25 cellular contexts compared by ENCODE assay signal in genomic region chr2:180847073-180847472, GRCh38.
DNase-seq lines count a peak whose midpoint lies in the region; TF ChIP-seq lines count a peak whose summit lies in the region.
"Had no signal": no experiment of that assay in that cellular context is flagged by ENCODE, and none has a peak within 500 bp of the region (broad histone marks: within the 10 kb centered on the region; RNA-seq: fewer than 3 reads in every experiment).

No MANE protein-coding gene starts in this region.

- TF ChIP-seq CTCF in WERI-Rb-1 (IDR thresholded peaks at IDR 0.05; ENCODE audit: low read depth, low read length) (no peak), osteoblast (IDR thresholded peaks at IDR 0.05; ENCODE audit: extremely low read depth, low read depth, low read length) (peak; percentile 15), Calu3 (IDR thresholded peaks at IDR 0.05; ENCODE audit: unreplicated experiment) (no peak), suprapubic skin (IDR thresholded peaks at IDR 0.05) (no peak)

- H3K36me3 ChIP-seq in WERI-Rb-1 (no peaks in the 10 kb centered on the region), osteoblast (ENCODE audit: insufficient read depth, low read length) (no peaks in the 10 kb centered on the region), suprapubic skin (no peaks in the 10 kb centered on the region)
- H3K36me3 ChIP-seq: vagina had no signal

- DNase-seq in DMS 273 treated with DMSO at 0.1 percent for 48 hours (lab: John Stamatoyannopoulos, UW) (peak; percentile 56), Kasumi-1 (lab: John Stamatoyannopoulos, UW) (peak; percentile 20 to 42), WERI-Rb-1 (no peak), osteoblast (ENCODE audit: insufficient read length, low spot score, missing footprints) (peak; percentile 38), Calu3 (no peak), suprapubic skin (ENCODE audit: low spot score in 2 of 2) (no peak)
- no peak for DNase-seq in activated T-cell treated with anti-CD3 and anti-CD28 coated beads, Interleukin-2, amount 50 U/mL, for 1 hour
- DNase-seq in stimulated activated CD4-positive, alpha-beta T cell treated with anti-CD3 and anti-CD28 coated beads, Interleukin-12 subunit alpha, Interleukin-12 subunit beta, amount 100 ng/mL, for 4 hours: no peak
- DNase-seq: activated CD4-positive, alpha-beta memory T cell treated with anti-CD3 and anti-CD28 coated beads for 36 hours; activated CD4-positive, CD25-positive, alpha-beta regulatory T cell treated with anti-CD3 and anti-CD28 coated beads, Interleukin-2, amount 50 U/mL, for 72 hours; activated CD8-positive, alpha-beta memory T cell treated with anti-CD3 and anti-CD28 coated beads, Interleukin-2, amount 50 U/mL, for 48 hours; activated naive CD4-positive, alpha-beta T cell treated with anti-CD3 and anti-CD28 coated beads, Interleukin-2, amount 50 U/mL, for 16 hours; amniotic stem cell; CD8-positive, alpha-beta T cell; GDM1; H9; hypothalamus; NCI-H526 had no signal

- no peaks in the 10 kb centered on the region for H4K20me1 ChIP-seq in osteoblast (ENCODE audit: insufficient read depth, low read length)

- H3K4me3 Mint-ChIP-seq in Calu3 (ENCODE audit: low read depth, unreplicated experiment): no peak overlapping the region
- H3K4me3 Mint-ChIP-seq: activated CD4-positive, alpha-beta memory T cell treated with anti-CD3 and anti-CD28 coated beads for 36 hours; activated T-helper 17 cell treated with anti-CD3 and anti-CD28 coated beads, Interleukin-2, amount 50 U/mL, for 72 hours; CD8-positive, alpha-beta T cell; H9; memory B cell; stimulated activated naive CD8-positive, alpha-beta T cell treated with anti-CD3 and anti-CD28 coated beads, Interleukin-15, Interleukin-2, amounts not matched to agents 100 ng/mL and 50 ng/mL, for 24 hours; T-helper 1 cell treated with Interleukin-12 subunit alpha and Interleukin-12 subunit beta and Interleukin-4 antibody, amounts not matched to agents 30 μg/mL and 1 μg/mL, for 36 hours had no signal

- TF ChIP-seq EP300 in suprapubic skin (IDR thresholded peaks at IDR 0.05): no peak

- no peaks in the 10 kb centered on the region for H3K4me1 ChIP-seq in osteoblast (ENCODE audit: insufficient read depth, low read length)
- no peaks in the 10 kb centered on the region for H3K4me1 ChIP-seq in suprapubic skin
- H3K4me1 ChIP-seq: vagina had no signal

- H3K27me3 Mint-ChIP-seq in Calu3 (ENCODE audit: unreplicated experiment): no peaks in the 10 kb centered on the region
- H3K27me3 Mint-ChIP-seq: activated CD4-positive, alpha-beta memory T cell treated with anti-CD3 and anti-CD28 coated beads for 36 hours; activated T-helper 17 cell treated with anti-CD3 and anti-CD28 coated beads, Interleukin-2, amount 50 U/mL, for 72 hours; memory B cell; stimulated activated naive CD8-positive, alpha-beta T cell treated with anti-CD3 and anti-CD28 coated beads, Interleukin-15, Interleukin-2, amounts not matched to agents 100 ng/mL and 50 ng/mL, for 24 hours had no signal

- H3K36me3 Mint-ChIP-seq in Calu3 (ENCODE audit: insufficient read depth, unreplicated experiment): no peaks in the 10 kb centered on the region
- H3K36me3 Mint-ChIP-seq: activated CD4-positive, alpha-beta memory T cell treated with anti-CD3 and anti-CD28 coated beads for 36 hours; CD8-positive, alpha-beta T cell; memory B cell had no signal

- no peak for TF ChIP-seq POLR2A in suprapubic skin (IDR thresholded peaks at IDR 0.05)

- H3K27me3 ChIP-seq in WERI-Rb-1 (ENCODE audit: insufficient read depth, low read depth, severe bottlenecking): no peaks in the 10 kb centered on the region
- no peaks in the 10 kb centered on the region for H3K27me3 ChIP-seq in osteoblast (ENCODE audit: insufficient read depth, low read length)
- H3K27me3 ChIP-seq in suprapubic skin: no peaks in the 10 kb centered on the region
- H3K27me3 ChIP-seq: vagina had no signal

- no peak overlapping the region for H3K27ac Mint-ChIP-seq in Calu3 (ENCODE audit: unreplicated experiment)
- H3K27ac Mint-ChIP-seq: activated CD4-positive, alpha-beta memory T cell treated with anti-CD3 and anti-CD28 coated beads for 36 hours; activated T-helper 17 cell treated with anti-CD3 and anti-CD28 coated beads, Interleukin-2, amount 50 U/mL, for 72 hours; CD8-positive, alpha-beta T cell; H9; memory B cell; stimulated activated naive CD8-positive, alpha-beta T cell treated with anti-CD3 and anti-CD28 coated beads, Interleukin-15, Interleukin-2, amounts not matched to agents 100 ng/mL and 50 ng/mL, for 24 hours; T-helper 1 cell treated with Interleukin-12 subunit alpha and Interleukin-12 subunit beta and Interleukin-4 antibody, amounts not matched to agents 30 μg/mL and 1 μg/mL, for 36 hours had no signal

- H3K27ac ChIP-seq in WERI-Rb-1 (peak overlapping the region; percentile 49), osteoblast (ENCODE audit: low read depth, low read length) (no peak overlapping the region), suprapubic skin (no peak overlapping the region)
- H3K27ac ChIP-seq: RWPE1, SK-N-MC, vagina had no signal

- H3K4me3 ChIP-seq in WERI-Rb-1 (ENCODE audit: low read depth, low read length): no peak overlapping the region
- H3K4me3 ChIP-seq in osteoblast (ENCODE audit: insufficient read depth, low read length): no peak overlapping the region
- no peak overlapping the region for H3K4me3 ChIP-seq in suprapubic skin
- H3K4me3 ChIP-seq: SK-N-MC, vagina had no signal

- H3K79me2 ChIP-seq in osteoblast (ENCODE audit: insufficient read depth, low read length): no peaks in the 10 kb centered on the region

- no peaks in the 10 kb centered on the region for H3K9me3 ChIP-seq in WERI-Rb-1 (ENCODE audit: severe bottlenecking)
- no peaks in the 10 kb centered on the region for H3K9me3 ChIP-seq in osteoblast (ENCODE audit: low read depth, low read length)
- no peaks in the 10 kb centered on the region for H3K9me3 ChIP-seq in suprapubic skin
- H3K9me3 ChIP-seq: vagina had no signal

- BruUV-seq in Calu3 (replicated peaks; lab: Mats Ljungman, UMichigan): no TSS peak

- no peaks in the 10 kb centered on the region for H3K4me1 Mint-ChIP-seq in Calu3 (ENCODE audit: low read depth, unreplicated experiment)
- H3K4me1 Mint-ChIP-seq: activated T-helper 17 cell treated with anti-CD3 and anti-CD28 coated beads, Interleukin-2, amount 50 U/mL, for 72 hours; memory B cell had no signal

- CTCF ChIA-PET in Calu3 (lab: Charles Lee): no interaction called here

- intact Hi-C loops in Calu3 (cut with micrococcal nuclease; ENCODE audit: unreplicated experiment): no loop called here

- H3K4me2 ChIP-seq in osteoblast (ENCODE audit: insufficient read depth, low read length): no peak overlapping the region

- no peaks in the 10 kb centered on the region for H3K9me3 Mint-ChIP-seq in Calu3 (ENCODE audit: low read depth, unreplicated experiment)
- H3K9me3 Mint-ChIP-seq: activated CD4-positive, alpha-beta memory T cell treated with anti-CD3 and anti-CD28 coated beads for 36 hours; activated T-helper 17 cell treated with anti-CD3 and anti-CD28 coated beads, Interleukin-2, amount 50 U/mL, for 72 hours; CD8-positive, alpha-beta T cell; H9; memory B cell; stimulated activated naive CD8-positive, alpha-beta T cell treated with anti-CD3 and anti-CD28 coated beads, Interleukin-15, Interleukin-2, amounts not matched to agents 100 ng/mL and 50 ng/mL, for 24 hours; T-helper 1 cell treated with Interleukin-12 subunit alpha and Interleukin-12 subunit beta and Interleukin-4 antibody, amounts not matched to agents 30 μg/mL and 1 μg/mL, for 36 hours had no signal

- no peak overlapping the region for H2AFZ ChIP-seq in osteoblast (ENCODE audit: low read length)

Comparison
In these comparisons a context has a peak if more than half of its experiments do, and no peak if none do; other contexts are left out.
1. DNase-seq: peak in DMS 273 treated with DMSO at 0.1 percent for 48 hours (single experiment), Kasumi-1 (2 of 2) and osteoblast (single experiment); none in WERI-Rb-1 (single experiment), activated T-cell treated with anti-CD3 and anti-CD28 coated beads, Interleukin-2, amount 50 U/mL, for 1 hour (single experiment), Calu3 (single experiment), suprapubic skin (0 of 2) and stimulated activated CD4-positive, alpha-beta T cell treated with anti-CD3 and anti-CD28 coated beads, Interleukin-12 subunit alpha, Interleukin-12 subunit beta, amount 100 ng/mL, for 4 hours (single experiment).